23 cellular contexts compared by ENCODE assay signal in genomic region chr7:40401406-40401805, GRCh38.
"Had no signal": no experiment of that assay in that cellular context is flagged by ENCODE, and none has a peak within 500 bp of the region (broad histone marks: within the 10 kb centered on the region; RNA-seq: fewer than 3 reads in every experiment).

No MANE protein-coding gene starts in this region.

- H3K4me1 ChIP-seq: left ventricle myocardium inferior, lower lobe of right lung, psoas muscle, testis had no signal

- H3K4me3 Mint-ChIP-seq: immature natural killer cell; memory B cell; natural killer cell treated with Interleukin-12 subunit alpha and Interleukin-12 subunit beta and Interleukin-15 and Interleukin-18, amount 100 ng/mL, for 72 hours; stimulated activated memory B cell treated with anti-CD40 and anti-IgM and Interleukin-4, amounts not matched to agents 10 μg/mL and 1 μg/mL and 100 μg/mL, for 72 hours; stimulated activated naive CD8-positive, alpha-beta T cell treated with anti-CD3 and anti-CD28 coated beads, Interleukin-15, Interleukin-2, amounts not matched to agents 100 ng/mL and 50 ng/mL, for 24 hours; type B pancreatic cell had no signal

- DNase-seq: dorsolateral prefrontal cortex; effector CD8-positive, alpha-beta T cell; foreskin fibroblast; immature natural killer cell; left ventricle myocardium inferior; lower lobe of right lung; midbrain; psoas muscle; retina; right lobe of liver; stimulated activated CD4-positive, alpha-beta T cell treated with anti-CD3 and anti-CD28 coated beads, Interleukin-4, amount 100 ng/mL, for 24 hours; testis had no signal

- H3K27ac ChIP-seq: dorsolateral prefrontal cortex, gastroesophageal sphincter, left ventricle myocardium inferior, lower lobe of right lung, neutrophil, psoas muscle, right lobe of liver, testis had no signal

- H3K36me3 Mint-ChIP-seq: immature natural killer cell; memory B cell; natural killer cell treated with Interleukin-12 subunit alpha and Interleukin-12 subunit beta and Interleukin-15 and Interleukin-18, amount 100 ng/mL, for 72 hours; stimulated activated memory B cell treated with anti-CD40 and anti-IgM and Interleukin-4, amounts not matched to agents 10 μg/mL and 1 μg/mL and 100 μg/mL, for 72 hours had no signal

- FAIRE-seq: keratinocyte, urothelium cell line had no signal

- H3K27me3 Mint-ChIP-seq: memory B cell; stimulated activated memory B cell treated with anti-CD40 and anti-IgM and Interleukin-4, amounts not matched to agents 10 μg/mL and 1 μg/mL and 100 μg/mL, for 72 hours; stimulated activated naive CD8-positive, alpha-beta T cell treated with anti-CD3 and anti-CD28 coated beads, Interleukin-15, Interleukin-2, amounts not matched to agents 100 ng/mL and 50 ng/mL, for 24 hours; type B pancreatic cell had no signal

- H3K27ac Mint-ChIP-seq: immature natural killer cell; memory B cell; natural killer cell treated with Interleukin-12 subunit alpha and Interleukin-12 subunit beta and Interleukin-15 and Interleukin-18, amount 100 ng/mL, for 72 hours; stimulated activated memory B cell treated with anti-CD40 and anti-IgM and Interleukin-4, amounts not matched to agents 10 μg/mL and 1 μg/mL and 100 μg/mL, for 72 hours; stimulated activated naive CD8-positive, alpha-beta T cell treated with anti-CD3 and anti-CD28 coated beads, Interleukin-15, Interleukin-2, amounts not matched to agents 100 ng/mL and 50 ng/mL, for 24 hours; type B pancreatic cell had no signal

- ATAC-seq: esophagus mucosa; gastroesophageal sphincter; lower lobe of right lung; natural killer cell treated with Interleukin-12 subunit alpha and Interleukin-12 subunit beta and Interleukin-15 and Interleukin-18, amount 100 ng/mL, for 72 hours; psoas muscle; right lobe of liver; stimulated activated memory B cell treated with anti-CD40 and anti-IgM and Interleukin-4, amounts not matched to agents 10 μg/mL and 1 μg/mL and 100 μg/mL, for 72 hours had no signal

- H3K4me1 Mint-ChIP-seq: immature natural killer cell; memory B cell; stimulated activated memory B cell treated with anti-CD40 and anti-IgM and Interleukin-4, amounts not matched to agents 10 μg/mL and 1 μg/mL and 100 μg/mL, for 72 hours had no signal

- H3K36me3 ChIP-seq: gastroesophageal sphincter, left ventricle myocardium inferior, lower lobe of right lung, neutrophil, right lobe of liver had no signal

- H3K9me3 ChIP-seq: gastroesophageal sphincter, lower lobe of right lung, neutrophil, psoas muscle, right lobe of liver, testis had no signal

- H3K4me3 ChIP-seq: coronary artery, dorsolateral prefrontal cortex, gastroesophageal sphincter, left ventricle myocardium inferior, lower lobe of right lung, psoas muscle, right lobe of liver, testis had no signal

- H3K9me3 Mint-ChIP-seq: memory B cell; stimulated activated memory B cell treated with anti-CD40 and anti-IgM and Interleukin-4, amounts not matched to agents 10 μg/mL and 1 μg/mL and 100 μg/mL, for 72 hours; stimulated activated naive CD8-positive, alpha-beta T cell treated with anti-CD3 and anti-CD28 coated beads, Interleukin-15, Interleukin-2, amounts not matched to agents 100 ng/mL and 50 ng/mL, for 24 hours had no signal

- H3K27me3 ChIP-seq: dorsolateral prefrontal cortex, gastroesophageal sphincter, neutrophil, right lobe of liver, testis had no signal
